16 cellular contexts compared by ENCODE assay signal in the genomic region with DNA sequence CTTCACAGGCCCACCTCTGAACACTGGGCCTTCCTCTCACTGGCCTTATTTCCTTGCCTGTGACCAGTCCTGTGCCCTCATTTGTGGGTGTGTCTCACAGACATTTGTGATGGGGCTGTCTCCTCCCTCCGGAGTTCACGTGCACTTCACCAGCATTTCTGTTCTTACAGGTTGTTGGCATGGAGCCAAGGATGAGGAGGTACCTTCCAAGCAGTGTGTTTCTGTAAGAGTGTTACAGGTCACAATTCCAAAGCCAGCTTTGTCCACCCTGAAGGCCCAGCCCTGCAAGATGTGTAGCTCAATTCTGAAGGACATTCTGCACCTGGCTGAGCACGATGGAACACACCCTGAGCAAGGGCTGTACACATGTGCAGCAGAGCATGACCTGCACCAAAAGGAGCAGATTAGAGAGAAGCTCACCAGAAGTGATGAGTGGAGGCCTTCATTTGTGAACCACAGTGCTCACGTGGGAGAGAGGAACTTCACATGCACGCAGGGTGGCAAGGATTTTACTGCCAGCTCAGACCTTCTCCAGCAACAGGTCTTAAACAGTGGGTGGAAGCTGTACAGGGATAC. TPM values are rescaled to one million over a fixed set of nuclear protein-coding genes. Genes with fewer than 3 reads are reported as not detected.
"Had no signal": no experiment of that assay in that cellular context is flagged by ENCODE, and none has a peak within 500 bp of the region (broad histone marks: within the 10 kb centered on the region; RNA-seq: fewer than 3 reads in every experiment).

No MANE protein-coding gene starts in this region.

- H3K4me1 Mint-ChIP-seq: T-helper 17 cell had no signal

- H3K27ac Mint-ChIP-seq: activated naive CD4-positive, alpha-beta T cell treated with anti-CD3 and anti-CD28 coated beads, Interleukin-2, amount 50 U/mL, for 72 hours; activated T-helper 1 cell treated with anti-CD3 and anti-CD28 coated beads, Interleukin-12 subunit alpha, Interleukin-12 subunit beta, Interleukin-2, Interleukin-4 antibody, amounts not matched to agents 30 ng/mL and 10 ng/mL and 1 ng/mL, durations not matched to agents 14 hours and 24 hours and 36 hours; stimulated activated naive CD8-positive, alpha-beta T cell treated with anti-CD3 and anti-CD28 coated beads, Interleukin-15, Interleukin-2, amounts not matched to agents 100 ng/mL and 50 ng/mL, for 24 hours; T-helper 17 cell; type B pancreatic cell had no signal

- ATAC-seq: activated naive CD4-positive, alpha-beta T cell treated with anti-CD3 and anti-CD28 coated beads, Interleukin-2, amount 50 U/mL, for 72 hours; naive thymus-derived CD8-positive, alpha-beta T cell; T-helper 17 cell had no signal

- DNase-seq: activated CD4-positive, CD25-positive, alpha-beta regulatory T cell treated with anti-CD3 and anti-CD28 coated beads, Interleukin-2, amount 50 U/mL, for 72 hours; activated gamma-delta T cell treated with Interleukin-2 at 50 U/mL for 16 hours; adrenal gland; mesendoderm; naive thymus-derived CD8-positive, alpha-beta T cell; right cardiac atrium; T-helper 17 cell had no signal

- H3K36me3 ChIP-seq: prostate gland had no signal

- H3K27me3 ChIP-seq: adrenal gland, suprapubic skin had no signal

- H3K4me3 Mint-ChIP-seq: activated T-helper 1 cell treated with anti-CD3 and anti-CD28 coated beads, Interleukin-12 subunit alpha, Interleukin-12 subunit beta, Interleukin-2, Interleukin-4 antibody, amounts not matched to agents 30 ng/mL and 10 ng/mL and 1 ng/mL, durations not matched to agents 14 hours and 24 hours and 36 hours; stimulated activated naive CD8-positive, alpha-beta T cell treated with anti-CD3 and anti-CD28 coated beads, Interleukin-15, Interleukin-2, amounts not matched to agents 100 ng/mL and 50 ng/mL, for 24 hours; T-helper 17 cell; type B pancreatic cell had no signal

- H3K27me3 Mint-ChIP-seq: naive thymus-derived CD8-positive, alpha-beta T cell; stimulated activated naive CD8-positive, alpha-beta T cell treated with anti-CD3 and anti-CD28 coated beads, Interleukin-15, Interleukin-2, amounts not matched to agents 100 ng/mL and 50 ng/mL, for 24 hours; T-helper 17 cell; type B pancreatic cell had no signal

- H3K9me3 ChIP-seq: prostate gland had no signal

- H3K27ac ChIP-seq: adrenal gland, prostate gland, skin epidermis, suprapubic skin, VCaP had no signal

- H3K4me3 ChIP-seq: adrenal gland, prostate gland, skin epidermis, suprapubic skin had no signal

- H3K4me1 ChIP-seq: adrenal gland, prostate gland, suprapubic skin had no signal

RNA-seq across cellular contexts. Expression of gene VN1R1, which starts 13.7 kb away (rescaled TPM):
- total RNA-seq: activated T-helper 1 cell treated with anti-CD3 and anti-CD28 coated beads, Interleukin-12 subunit alpha, Interleukin-12 subunit beta, Interleukin-2, Interleukin-4 antibody, amounts not matched to agents 30 ng/mL and 10 ng/mL and 1 ng/mL, durations not matched to agents 14 hours and 24 hours and 36 hours; epithelial cell of proximal tubule; T-helper 17 cell had no signal
